1 cellular context compared by ENCODE assay signal in genomic region chr16:89163297-89163696, GRCh38.
TF ChIP-seq lines count a peak whose summit lies in the region.

No MANE protein-coding gene starts in this region.

TF ChIP-seq in H1, 55 proteins besides CTCF, POLR2A, EP300 and RAD21:
- TF ChIP-seq SP2 (IDR thresholded peaks at IDR 0.05; ENCODE audit: low read length) = no peak
- TF ChIP-seq CHD1 (IDR thresholded peaks at IDR 0.05; ENCODE audit: low read depth, low read length) = no peak
- TF ChIP-seq YY1 (IDR thresholded peaks at IDR 0.05; ENCODE audit: low read depth, low read length) = no peak
- TF ChIP-seq, protein P1, sequence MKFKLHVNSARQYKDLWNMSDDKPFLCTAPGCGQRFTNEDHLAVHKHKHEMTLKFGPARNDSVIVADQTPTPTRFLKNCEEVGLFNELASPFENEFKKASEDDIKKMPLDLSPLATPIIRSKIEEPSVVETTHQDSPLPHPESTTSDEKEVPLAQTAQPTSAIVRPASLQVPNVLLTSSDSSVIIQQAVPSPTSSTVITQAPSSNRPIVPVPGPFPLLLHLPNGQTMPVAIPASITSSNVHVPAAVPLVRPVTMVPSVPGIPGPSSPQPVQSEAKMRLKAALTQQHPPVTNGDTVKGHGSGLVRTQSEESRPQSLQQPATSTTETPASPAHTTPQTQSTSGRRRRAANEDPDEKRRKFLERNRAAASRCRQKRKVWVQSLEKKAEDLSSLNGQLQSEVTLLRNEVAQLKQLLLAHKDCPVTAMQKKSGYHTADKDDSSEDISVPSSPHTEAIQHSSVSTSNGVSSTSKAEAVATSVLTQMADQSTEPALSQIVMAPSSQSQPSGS (IDR thresholded peaks at IDR 0.05; ENCODE audit: low read length) = no peak
- TF ChIP-seq FOSL1 (IDR thresholded peaks at IDR 0.05; ENCODE audit: insufficient read depth, low read depth, low read length) = no peak
- no peak for TF ChIP-seq SIN3A (conservative IDR thresholded peaks at IDR 0.05 in 1 of 2, IDR thresholded peaks at IDR 0.05 in 1 of 2; ENCODE audit: low read depth in 1 of 2, low read length in 2 of 2)
- TF ChIP-seq JUND (IDR thresholded peaks at IDR 0.05; ENCODE audit: low read length) = no peak
- no peak for TF ChIP-seq RXRA (IDR thresholded peaks at IDR 0.05; ENCODE audit: insufficient read depth, low read depth, low read length)
- no peak for TF ChIP-seq HDAC2 (IDR thresholded peaks at IDR 0.05; ENCODE audit: borderline replicate concordance in 1 of 2, low read depth in 2 of 2, low read length in 2 of 2)
- TF ChIP-seq CHD2 (IDR thresholded peaks at IDR 0.05; ENCODE audit: low read length) = no peak
- no peak for TF ChIP-seq ZNF274 (IDR thresholded peaks at IDR 0.05; ENCODE audit: borderline replicate concordance, extremely low read depth, low read length)
- no peak for TF ChIP-seq POLR2AphosphoS5 (IDR thresholded peaks at IDR 0.05; ENCODE audit: low read depth, low read length)
- TF ChIP-seq, protein P2, sequence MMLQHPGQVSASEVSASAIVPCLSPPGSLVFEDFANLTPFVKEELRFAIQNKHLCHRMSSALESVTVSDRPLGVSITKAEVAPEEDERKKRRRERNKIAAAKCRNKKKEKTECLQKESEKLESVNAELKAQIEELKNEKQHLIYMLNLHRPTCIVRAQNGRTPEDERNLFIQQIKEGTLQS (IDR thresholded peaks at IDR 0.05; ENCODE audit: insufficient read depth, low read depth, low read length) = no peak
- no peak for TF ChIP-seq BACH1 (IDR thresholded peaks at IDR 0.05; ENCODE audit: low read length)
- no peak for TF ChIP-seq GABPA (IDR thresholded peaks at IDR 0.05; ENCODE audit: borderline replicate concordance, insufficient read depth, low read length)
- no peak for TF ChIP-seq EZH2 (IDR thresholded peaks at IDR 0.05; ENCODE audit: low read depth, low read length, severe bottlenecking)
- no peak for TF ChIP-seq RNF2 (IDR thresholded peaks at IDR 0.05; ENCODE audit: borderline replicate concordance, low read depth, low read length, missing control alignments, poor library complexity, severe bottlenecking)
- no peak for TF ChIP-seq SIX5 (IDR thresholded peaks at IDR 0.05; ENCODE audit: low read depth, low read length)
- no peak for TF ChIP-seq CEBPB (IDR thresholded peaks at IDR 0.05; ENCODE audit: low read depth, low read length)
- TF ChIP-seq TEAD4 (IDR thresholded peaks at IDR 0.05; ENCODE audit: low read depth, low read length) = no peak
